In the genomic region with DNA sequence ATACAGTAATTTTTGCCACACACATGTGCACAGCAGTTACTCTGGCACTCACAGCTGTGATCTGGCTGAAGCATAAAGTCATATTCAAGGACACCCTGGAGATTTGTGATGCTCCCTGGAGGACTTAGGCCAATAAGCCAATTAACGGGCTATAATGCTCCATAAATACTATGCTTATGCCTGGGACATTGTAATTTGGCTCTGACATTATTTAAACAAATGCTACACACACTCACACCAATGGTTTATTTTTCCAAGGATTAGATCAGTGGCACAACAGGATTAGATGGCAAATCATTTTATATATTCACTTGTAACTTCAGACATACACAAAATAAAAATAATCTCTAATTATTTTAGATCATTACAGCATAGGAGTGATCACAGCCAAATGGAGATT, we compare ENCODE assay signal across 21 cellular contexts.
A peak's percentile ranks its signal among the peaks of the same experiment; 100 is the strongest.
DNase-seq lines count a peak whose midpoint lies in the region; FAIRE-seq and TF ChIP-seq lines count a peak whose summit lies in the region.
"Had no signal": no experiment of that assay in that cellular context is flagged by ENCODE, and none has a peak within 500 bp of the region (broad histone marks: within the 10 kb centered on the region; RNA-seq: fewer than 3 reads in every experiment).

No MANE protein-coding gene starts in this region.

- H4K20me1 ChIP-seq in BLaER1 = no peaks in the 10 kb centered on the region
- H4K20me1 ChIP-seq: BLaER1 treated with 17β-estradiol and CSF1 and Interleukin-3, amounts not matched to agents 10 nM and 100 nM had no signal

- CTCF ChIA-PET in A673 (lab: Charles Lee) = no interaction called here

- no peaks in the 10 kb centered on the region for H3K27me3 ChIP-seq in A673 (replicated peaks; ENCODE audit: insufficient read depth, low read depth, low read length, poor library complexity)
- H3K27me3 ChIP-seq in BLaER1 = no peaks in the 10 kb centered on the region
- H3K27me3 ChIP-seq in MG63 = no peaks in the 10 kb centered on the region
- H3K27me3 ChIP-seq: BLaER1 treated with 17β-estradiol and CSF1 and Interleukin-3, amounts not matched to agents 10 nM and 100 nM had no signal

- intact Hi-C loops in A673 (cut with micrococcal nuclease; ENCODE audit: unreplicated experiment) = no loop called here
- intact Hi-C loops in kidney (cut with DNase I) = no loop called here

- DNase-seq in A673 (ENCODE audit: low spot score) = peak; percentile 43
- peak; percentile 15 for DNase-seq in MG63
- DNase-seq in NCI-H82 treated with DMSO at 0.1 percent for 48 hours (lab: John Stamatoyannopoulos, UW; ENCODE audit: unreplicated experiment) = peak; percentile 86
- no peak for DNase-seq in activated naive CD4-positive, alpha-beta T cell treated with anti-CD3 and anti-CD28 coated beads, Interleukin-2, amount 50 U/mL, for 16 hours
- no peak for DNase-seq in kidney
- DNase-seq in RPMI8226 = no peak
- DNase-seq: ACHN; CD4-positive, alpha-beta memory T cell; GM23248; IMR-90; NCI-H1930; NCI-H774; PC-3; SHP77; T-helper 2 cell had no signal

- H3K36me3 ChIP-seq in A673 (ENCODE audit: insufficient read depth, low read length, poor library complexity, severe bottlenecking) (no peaks in the 10 kb centered on the region), BLaER1 (peaks cover 19% of the 10 kb centered on the region), MG63 (no peaks in the 10 kb centered on the region), kidney (ENCODE audit: control insufficient read depth in 1 of 2, insufficient read depth in 2 of 2, low read length in 2 of 2) (no peaks in the 10 kb centered on the region)
- H3K36me3 ChIP-seq: HAP-1 had no signal

- TF ChIP-seq CTCF in A673 (conservative IDR thresholded peaks at IDR 0.05; ENCODE audit: low read depth, low read length) (no peak), kidney (IDR thresholded peaks at IDR 0.05; ENCODE audit: borderline replicate concordance, extremely low read depth, insufficient read depth) (no peak)

- FAIRE-seq in kidney (lab: Jason Lieb, UNC) = no peak
- FAIRE-seq: G401.6, GM12892 had no signal

- H3K4me2 ChIP-seq in BLaER1 = peak overlapping the region; percentile 23; the same call in 1 of the 2 replicates
- H3K4me2 ChIP-seq: KMS-11 had no signal

- peaks cover 7% of the 10 kb centered on the region for H3K4me1 ChIP-seq in A673 (ENCODE audit: insufficient read depth, low read length, poor library complexity, severe bottlenecking)
- peaks cover 32% of the 10 kb centered on the region for H3K4me1 ChIP-seq in BLaER1
- no peaks in the 10 kb centered on the region for H3K4me1 ChIP-seq in kidney (ENCODE audit: control insufficient read depth in 1 of 2, insufficient read depth in 1 of 2, low read depth in 1 of 2, low read length in 2 of 2)
- H3K4me1 ChIP-seq: HAP-1 had no signal

- H3K9me3 ChIP-seq in A673 (ENCODE audit: low read depth, low read length, poor library complexity, severe bottlenecking) (no peaks in the 10 kb centered on the region), BLaER1 (no peaks in the 10 kb centered on the region), MG63 (0 out of 2 replicates have a peak, but pooled peaks cover 2% of the 10 kb centered on the region), kidney (ENCODE audit: control insufficient read depth in 1 of 2, low read length in 2 of 2) (no peaks in the 10 kb centered on the region)
- H3K9me3 ChIP-seq: HAP-1 had no signal

- H3K27ac ChIP-seq in A673 (ENCODE audit: low read depth, low read length, poor library complexity, severe bottlenecking) (no peak overlapping the region), BLaER1 (no peak overlapping the region), kidney (ENCODE audit: low read depth in 2 of 2, low read length in 2 of 2) (no peak overlapping the region)
- H3K27ac ChIP-seq: BLaER1 treated with 17β-estradiol and CSF1 and Interleukin-3, amounts not matched to agents 10 nM and 100 nM; GM23248; KMS-11 had no signal

- BruUV-seq in A673 (replicated peaks; lab: Mats Ljungman, UMichigan) = no TSS peak

- no peak overlapping the region for H3K9ac ChIP-seq in BLaER1
- no peak overlapping the region for H3K9ac ChIP-seq in kidney (ENCODE audit: low read length in 2 of 2)
- H3K9ac ChIP-seq: BLaER1 treated with 17β-estradiol and CSF1 and Interleukin-3, amounts not matched to agents 10 nM and 100 nM; GM23248; KMS-11 had no signal

- H3K4me3 ChIP-seq in A673 (ENCODE audit: low read depth, low read length, poor library complexity, severe bottlenecking) = no peak overlapping the region
- H3K4me3 ChIP-seq in BLaER1 = no peak overlapping the region
- no peak overlapping the region for H3K4me3 ChIP-seq in MG63
- H3K4me3 ChIP-seq in kidney (ENCODE audit: low read length in 2 of 2) = no peak overlapping the region
- H3K4me3 ChIP-seq: BLaER1 treated with 17β-estradiol and CSF1 and Interleukin-3, amounts not matched to agents 10 nM and 100 nM; GM23248; HAP-1 had no signal

- POLR2A ChIA-PET in A673 (lab: Charles Lee; ENCODE audit: low non-redundant PET) = no interaction called here

Comparison
In these comparisons a context has a peak if more than half of its experiments do, and no peak if none do; other contexts are left out.
1. DNase-seq: peak in A673 (single experiment), MG63 (single experiment) and NCI-H82 treated with DMSO at 0.1 percent for 48 hours (single experiment); none in activated naive CD4-positive, alpha-beta T cell treated with anti-CD3 and anti-CD28 coated beads, Interleukin-2, amount 50 U/mL, for 16 hours (single experiment), kidney (single experiment) and RPMI8226 (single experiment).